Comparison of ENCODE assay signal across 9 cellular contexts in genomic region chr10:118241229-118242137, GRCh38.
A peak's percentile ranks its signal among the peaks of the same experiment; 100 is the strongest.
DNase-seq lines count a peak whose midpoint lies in the region; ATAC-seq and TF ChIP-seq lines count a peak whose summit lies in the region.
"Had no signal": no experiment of that assay in that cellular context is flagged by ENCODE, and none has a peak within 500 bp of the region (broad histone marks: within the 10 kb centered on the region; RNA-seq: fewer than 3 reads in every experiment).

No MANE protein-coding gene starts in this region.

- WGBS in hepatocyte (ENCODE audit: low lambda C conversion rate, missing lambda C conversion rate): 28% methylated on average over 26 of the region's 26 CpGs

- no peak overlapping the region for H2AFZ ChIP-seq in hepatocyte

- ATAC-seq in sciatic nerve (peak; percentile 78), HG03521 (IDR thresholded peaks at IDR 0.05; ENCODE audit: unreplicated experiment) (no peak)

- H3K4me1 ChIP-seq in hepatocyte (ENCODE audit: insufficient read depth): no peaks in the 10 kb centered on the region
- H3K4me1 ChIP-seq: BLaER1 had no signal

- peak; percentile 90 for TF ChIP-seq CTCF in hepatocyte (IDR thresholded peaks at IDR 0.05; ENCODE audit: poor library complexity)

- intact Hi-C loops in sciatic nerve (cut with DNase I): loop anchor here (2.0 kb wide), 1 partner anchor 745 kb away; no protein-coding TSS in a partner anchor

- H4K20me1 ChIP-seq in hepatocyte (ENCODE audit: insufficient read depth, poor library complexity, severe bottlenecking): no peaks in the 10 kb centered on the region
- H4K20me1 ChIP-seq: BLaER1 had no signal

- DNase-seq in DMS153 treated with DMSO at 0.1 percent for 48 hours (lab: John Stamatoyannopoulos, UW; ENCODE audit: unreplicated experiment) (peak; percentile 68), DMS153 (lab: John Stamatoyannopoulos, UW) (no peak), NCI-H1417 (lab: John Stamatoyannopoulos, UW) (peak; percentile 74 to 91 (median 77)), T-helper 1 cell (peak; percentile 21 to 57 (median 43)), astrocyte of the hippocampus (ENCODE audit: low read depth, low spot score) (peak; percentile 94), hepatocyte (ENCODE audit: low spot score) (peak; percentile 83), sciatic nerve (ENCODE audit: low spot score) (peak; percentile 90)

- no peak overlapping the region for H3K4me3 ChIP-seq in hepatocyte
- H3K4me3 ChIP-seq: BLaER1 had no signal

- H3K9me3 ChIP-seq in hepatocyte (ENCODE audit: low read depth): no peaks in the 10 kb centered on the region
- H3K9me3 ChIP-seq: BLaER1 had no signal

- H3K9me2 ChIP-seq in hepatocyte (replicated peaks; ENCODE audit: insufficient read depth): no peaks in the 10 kb centered on the region

- H3K27me3 ChIP-seq in hepatocyte: peaks cover 85% of the 10 kb centered on the region
- H3K27me3 ChIP-seq: BLaER1 had no signal

- peak overlapping the region; percentile 43 for H3K4me2 ChIP-seq in hepatocyte
- H3K4me2 ChIP-seq: BLaER1 had no signal

- H3K27ac ChIP-seq in hepatocyte: no peak overlapping the region
- H3K27ac ChIP-seq: BLaER1 had no signal

- H3K79me2 ChIP-seq in hepatocyte: no peaks in the 10 kb centered on the region

- H3K36me3 ChIP-seq in hepatocyte (replicated peaks; ENCODE audit: insufficient read depth, low read depth): no peaks in the 10 kb centered on the region
- H3K36me3 ChIP-seq: BLaER1 had no signal
